Comparison of ENCODE assay signal across 9 cellular contexts in the genomic region with DNA sequence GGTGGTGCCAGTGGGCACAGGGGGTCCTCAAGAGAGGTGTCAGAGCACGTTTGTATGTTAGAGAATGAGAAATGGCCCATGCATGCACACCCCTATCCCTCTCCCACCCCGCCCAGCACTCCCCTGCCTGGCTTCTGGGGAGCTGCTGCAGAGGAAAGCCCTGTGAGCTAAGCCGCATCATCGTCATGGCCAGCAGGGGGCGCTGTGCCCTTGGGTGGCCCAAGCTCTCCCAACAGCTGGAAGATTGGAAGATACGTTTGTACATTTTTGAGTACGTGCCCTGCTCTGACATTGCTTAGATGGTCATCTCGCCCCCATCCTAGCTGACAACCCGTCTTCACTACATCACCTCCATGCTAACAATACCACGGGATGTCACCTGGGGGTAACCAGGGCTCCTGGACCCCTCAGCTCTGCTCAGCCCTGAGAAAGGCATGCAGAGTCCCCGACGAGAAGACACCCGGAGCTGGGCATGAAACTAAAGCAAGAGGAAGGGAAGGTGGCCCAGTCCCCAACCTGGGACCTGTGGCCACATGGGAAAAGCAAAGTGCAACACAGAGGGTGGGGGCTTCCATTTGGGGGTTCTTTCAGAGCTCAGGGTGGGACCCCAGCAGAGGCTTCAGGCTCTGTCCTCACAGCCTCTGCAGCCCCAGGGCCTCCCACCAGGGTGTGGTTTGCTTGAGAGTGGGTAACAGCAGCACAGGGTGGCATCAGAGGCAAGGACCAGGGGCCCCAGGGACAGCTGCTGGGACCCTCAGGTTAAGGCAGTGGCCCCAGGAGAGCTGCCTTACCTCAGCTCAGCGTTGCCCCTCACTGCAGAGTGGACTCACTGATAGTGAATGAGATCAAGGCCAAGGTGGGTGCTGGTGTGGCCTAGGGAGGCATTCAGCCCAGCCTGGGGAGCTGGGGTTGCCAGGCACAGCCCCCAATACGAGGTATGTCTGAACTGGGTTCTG.
DNase-seq lines count a peak whose midpoint lies in the region; ATAC-seq and TF ChIP-seq lines count a peak whose summit lies in the region.
"Had no signal": no experiment of that assay in that cellular context is flagged by ENCODE, and none has a peak within 500 bp of the region (broad histone marks: within the 10 kb centered on the region; RNA-seq: fewer than 3 reads in every experiment).

No MANE protein-coding gene starts in this region.

- H3K36me3 ChIP-seq in Karpas-422 (ENCODE audit: insufficient read depth, low read length) (no peaks in the 10 kb centered on the region), adrenal gland (replicated peaks in 1 of 2) (no peaks in the 10 kb centered on the region), gastrocnemius medialis (no peaks in the 10 kb centered on the region)
- H3K36me3 ChIP-seq: BLaER1 had no signal

- TF ChIP-seq CTCF in adrenal gland (IDR thresholded peaks at IDR 0.05) (peak; percentile 77 to 88 (median 82)), gastrocnemius medialis (IDR thresholded peaks at IDR 0.05 in 4 of 5, conservative IDR thresholded peaks at IDR 0.05 in 1 of 5) (peak; percentile 63 to 91 (median 88))

- in situ Hi-C loops in gastrocnemius medialis (cut with MboI; ENCODE audit: low sequenced_read_pairs in 4 of 4) = no loop called here

- WGBS in adrenal gland, 4 donors = 47 to 64% (median 51%) methylated on average over 13 to 15 of the region's 15 CpGs
- WGBS in right cardiac atrium = 40% methylated on average over 15 of the region's 15 CpGs

- no peaks in the 10 kb centered on the region for H3K79me2 ChIP-seq in Karpas-422 (ENCODE audit: low read length)

- H3K27ac ChIP-seq in Karpas-422 (ENCODE audit: low read length) (no peak overlapping the region), adrenal gland (no peak overlapping the region), right cardiac atrium (ENCODE audit: low read length) (no peak overlapping the region), gastrocnemius medialis (no peak overlapping the region)
- H3K27ac ChIP-seq: BLaER1 had no signal

- H3K9me3 ChIP-seq in Karpas-422 (ENCODE audit: low read length) (no peaks in the 10 kb centered on the region), adrenal gland (replicated peaks in 1 of 3) (no peaks in the 10 kb centered on the region), right cardiac atrium (ENCODE audit: control insufficient read depth, low read length) (no peaks in the 10 kb centered on the region), gastrocnemius medialis (no peaks in the 10 kb centered on the region)
- H3K9me3 ChIP-seq: BLaER1 had no signal

- no peak overlapping the region for H3K4me2 ChIP-seq in Karpas-422 (ENCODE audit: low read depth, low read length, poor library complexity, severe bottlenecking)
- H3K4me2 ChIP-seq: BLaER1 had no signal

- DNase-seq in NCI-H1092 treated with DMSO at 0.1 percent for 48 hours (lab: John Stamatoyannopoulos, UW) (peak; percentile 21), NCI-H1092 (lab: John Stamatoyannopoulos, UW) (no peak), Karpas-422 (peak; percentile 83), T-helper 22 cell (ENCODE audit: low read depth) (peak; percentile 14), adrenal gland (peak; percentile 66 to 89 (median 77)), right cardiac atrium (peak; percentile 84 to 93 (median 93)), gastrocnemius medialis (peak; percentile 52 to 68), epidermal melanocyte (ENCODE audit: insufficient read length, low spot score) (no peak)

- ATAC-seq in right cardiac atrium (peak; percentile 71 to 82), gastrocnemius medialis (peak; percentile 72 to 85)

- H3K4me1 ChIP-seq in Karpas-422 (ENCODE audit: low read length) (no peaks in the 10 kb centered on the region), adrenal gland (replicated peaks in 1 of 2) (no peaks in the 10 kb centered on the region), right cardiac atrium (ENCODE audit: control insufficient read depth, insufficient read depth, low read length) (peaks cover 2% of the 10 kb centered on the region), gastrocnemius medialis (peaks cover under 1 to 4% of the 10 kb centered on the region in 2 donors)

- no peaks in the 10 kb centered on the region for H3K9me2 ChIP-seq in Karpas-422 (replicated peaks; ENCODE audit: insufficient read depth, low read length)

- H3K27me3 ChIP-seq in Karpas-422 (ENCODE audit: low read length) (no peaks in the 10 kb centered on the region), adrenal gland (no peaks in the 10 kb centered on the region), right cardiac atrium (ENCODE audit: control insufficient read depth, insufficient read depth) (no peaks in the 10 kb centered on the region), gastrocnemius medialis (no peaks in the 10 kb centered on the region)
- H3K27me3 ChIP-seq: BLaER1 had no signal

- no peak for TF ChIP-seq POLR2A in adrenal gland (IDR thresholded peaks at IDR 0.05)
- TF ChIP-seq POLR2A in gastrocnemius medialis (IDR thresholded peaks at IDR 0.05) = no peak

- intact Hi-C loops in adrenal gland (cut with DNase I) (loop anchor here (5.0 kb wide), 1 partner anchor 264 kb away; no protein-coding TSS in a partner anchor), right cardiac atrium (cut with DNase I) (loop anchor here (2.0 to 5.0 kb wide), 2 partner anchors 261 to 264 kb away; no protein-coding TSS in a partner anchor), gastrocnemius medialis (cut with DNase I; ENCODE audit: low total_unique reads) (loop anchor here (1.0 kb wide), 2 partner anchors 221 to 264 kb away; no protein-coding TSS in a partner anchor)

- no peaks in the 10 kb centered on the region for H4K20me1 ChIP-seq in Karpas-422 (ENCODE audit: insufficient read depth, low read depth, low read length)
- H4K20me1 ChIP-seq: BLaER1 had no signal

- no peak overlapping the region for H2AFZ ChIP-seq in Karpas-422 (ENCODE audit: low read length)

- no peak overlapping the region for H3K4me3 ChIP-seq in Karpas-422 (ENCODE audit: low read length)
- no peak overlapping the region for H3K4me3 ChIP-seq in adrenal gland
- no peak overlapping the region for H3K4me3 ChIP-seq in right cardiac atrium (ENCODE audit: low read length)
- H3K4me3 ChIP-seq in gastrocnemius medialis = no peak overlapping the region
- H3K4me3 ChIP-seq: BLaER1 had no signal

- H3K9ac ChIP-seq in Karpas-422 (ENCODE audit: low read length) = no peak overlapping the region
- H3K9ac ChIP-seq: BLaER1 had no signal

Comparison
In these comparisons a context has a peak if more than half of its experiments do, and no peak if none do; other contexts are left out.
1. DNase-seq: peak in NCI-H1092 treated with DMSO at 0.1 percent for 48 hours (single experiment), Karpas-422 (single experiment), T-helper 22 cell (single experiment), adrenal gland (7 of 7), right cardiac atrium (3 of 3) and gastrocnemius medialis (2 of 2); none in NCI-H1092 (single experiment) and epidermal melanocyte (single experiment).